Comparison of ENCODE assay signal across 23 cellular contexts in the genomic region with DNA sequence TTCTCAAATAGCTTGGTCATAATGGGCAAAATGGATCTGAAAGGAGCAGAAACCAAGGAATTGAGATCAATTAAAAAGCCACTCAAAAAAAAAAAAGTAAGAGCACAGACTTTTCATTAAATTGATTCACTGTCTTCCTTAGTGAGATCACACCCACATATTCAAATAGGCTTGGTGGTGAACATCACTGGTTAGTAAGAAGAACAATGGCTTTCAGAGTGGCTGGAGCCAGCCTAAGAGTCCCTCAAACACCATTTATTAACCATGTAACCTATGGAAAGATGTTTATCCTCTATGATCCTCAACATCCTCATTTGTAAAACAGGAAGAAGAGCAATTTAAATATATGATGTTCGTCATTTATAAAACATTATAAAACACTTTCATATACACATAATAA.
"Had no signal": no experiment of that assay in that cellular context is flagged by ENCODE, and none has a peak within 500 bp of the region (broad histone marks: within the 10 kb centered on the region; RNA-seq: fewer than 3 reads in every experiment).

No MANE protein-coding gene starts in this region.

- H3K27ac Mint-ChIP-seq: immature natural killer cell, memory B cell, naive B cell had no signal

- H3K9me3 Mint-ChIP-seq: immature natural killer cell, memory B cell, naive B cell had no signal

- ATAC-seq: esophagus mucosa, gastrocnemius medialis, heart left ventricle, left lung, left ventricle myocardium superior, lower lobe of right lung, mucosa of descending colon had no signal

- DNase-seq: dermis blood vessel endothelial cell; dorsolateral prefrontal cortex; effector CD4-positive, alpha-beta T cell; effector memory CD4-positive, alpha-beta T cell; erythroblast; esophagus squamous epithelium; foreskin fibroblast; foreskin melanocyte; gastrocnemius medialis; heart left ventricle; hypothalamus; immature natural killer cell; islet precursor cell; kidney; kidney glomerular epithelial cell; left lung; left ventricle myocardium superior; lower lobe of right lung; mesendoderm; mucosa of descending colon; naive B cell had no signal

- H3K4me3 Mint-ChIP-seq: immature natural killer cell, memory B cell, naive B cell had no signal

- H3K27me3 Mint-ChIP-seq: memory B cell, naive B cell had no signal
